In the genomic region with DNA sequence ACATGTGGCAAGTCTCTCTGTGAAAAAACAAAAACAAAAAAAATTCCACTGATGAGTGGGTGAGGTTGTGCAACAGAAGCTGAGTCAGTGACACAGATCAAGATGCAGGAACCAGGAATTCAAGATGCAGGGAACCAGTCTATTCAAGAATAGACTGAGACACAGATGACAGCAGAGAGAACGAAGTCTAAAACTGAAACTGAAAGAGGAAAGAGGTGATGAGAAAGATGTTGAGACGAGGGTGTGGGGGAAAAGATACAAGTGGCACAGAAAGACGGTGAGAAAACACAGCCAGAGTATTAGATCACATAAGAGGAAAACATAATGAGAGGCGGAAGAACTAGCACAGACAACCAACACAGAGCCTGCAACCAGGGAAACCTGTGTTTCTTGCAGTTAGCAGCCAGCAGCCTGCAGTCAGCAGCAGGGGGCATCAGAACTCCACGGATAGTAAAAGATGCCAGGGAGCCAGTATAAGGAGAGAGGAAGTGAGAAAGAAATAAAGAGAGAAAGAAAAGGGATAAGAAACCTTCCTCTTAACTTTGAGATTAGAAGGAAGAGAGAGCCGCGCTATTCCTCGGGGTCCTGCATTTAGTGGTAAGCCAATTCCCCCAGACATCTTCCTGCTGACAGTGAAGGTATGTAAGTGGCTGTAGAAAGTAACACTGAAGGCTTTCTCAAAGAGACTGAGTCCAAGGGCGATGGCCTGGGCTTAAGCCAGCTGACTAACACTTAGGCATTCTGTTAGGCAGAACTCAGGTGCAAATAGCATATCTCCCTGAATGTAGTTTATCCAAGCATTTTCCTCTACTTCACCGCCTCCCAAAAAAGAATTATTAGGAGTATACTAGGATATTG, we compare ENCODE assay signal across 8 cellular contexts.
DNase-seq lines count a peak whose midpoint lies in the region; ATAC-seq and TF ChIP-seq lines count a peak whose summit lies in the region.

No MANE protein-coding gene starts in this region.

- TF ChIP-seq CTCF in brain (conservative IDR thresholded peaks at IDR 0.05): peak; percentile 83 to 90

- H3K4me1 Mint-ChIP-seq in brain: peaks cover 7% of the 10 kb centered on the region

- H3K27me3 Mint-ChIP-seq in brain: peaks cover 6% of the 10 kb centered on the region

- H3K4me3 Mint-ChIP-seq in brain: no peak overlapping the region

- ATAC-seq in HG02870 (IDR thresholded peaks at IDR 0.05; ENCODE audit: unreplicated experiment): peak; percentile 73

- no peak overlapping the region for H3K27ac Mint-ChIP-seq in brain

- H3K36me3 Mint-ChIP-seq in brain: no peaks in the 10 kb centered on the region

- H3K4me3 ChIP-seq in skeletal muscle cell (ENCODE audit: low read depth, low read length): peak overlapping the region; percentile 48

- DNase-seq in activated gamma-delta T cell treated with Interleukin-2 at 50 U/mL for 16 hours: peak; percentile 31
- no peak for DNase-seq in activated gamma-delta T cell (lab: John Stamatoyannopoulos, UW)
- peak; percentile 0 for DNase-seq in NCI-H146 treated with DMSO at 0.1 percent for 48 hours (lab: John Stamatoyannopoulos, UW; ENCODE audit: unreplicated experiment)
- peak; percentile 44 for DNase-seq in T-helper 9 cell
- peak; percentile 54 for DNase-seq in iPS-NIHi11 (ENCODE audit: low spot score)
- DNase-seq in skeletal muscle cell (ENCODE audit: low read depth): peak; percentile 59

- no peaks in the 10 kb centered on the region for H3K9me3 Mint-ChIP-seq in brain
